ENCODE assay signal across 8 cellular contexts in genomic region chr16:11797957-11798299, GRCh38. TPM values are rescaled to one million over a fixed set of nuclear protein-coding genes. Genes with fewer than 3 reads are reported as not detected.
DNase-seq lines count a peak whose midpoint lies in the region; ATAC-seq and TF ChIP-seq lines count a peak whose summit lies in the region.

No MANE protein-coding gene starts in this region.

- H3K4me1 Mint-ChIP-seq in activated T-cell treated with anti-CD3 and anti-CD28 coated beads, Interleukin-2, amount 50 U/mL, for 24 hours (ENCODE audit: low read depth), result peaks cover 64% of the 10 kb centered on the region
- H3K4me1 Mint-ChIP-seq in natural killer cell treated with Interleukin-12 subunit alpha and Interleukin-12 subunit beta and Interleukin-15 and Interleukin-18, amount 100 ng/mL, for 72 hours (ENCODE audit: low read depth in 2 of 2), result peaks cover 57 to 66% of the 10 kb centered on the region in 2 donors

- ATAC-seq in natural killer cell treated with Interleukin-12 subunit alpha and Interleukin-12 subunit beta and Interleukin-15 and Interleukin-18, amount 100 ng/mL, for 72 hours, result no peak
- ATAC-seq in GM19023 (IDR thresholded peaks at IDR 0.05; ENCODE audit: unreplicated experiment) (no peak), HG03354 (IDR thresholded peaks at IDR 0.05; ENCODE audit: poor library complexity, severe bottlenecking, unreplicated experiment) (no peak)

- H3K9me3 Mint-ChIP-seq in activated T-cell treated with anti-CD3 and anti-CD28 coated beads, Interleukin-2, amount 50 U/mL, for 24 hours, result no peaks in the 10 kb centered on the region
- no peaks in the 10 kb centered on the region for H3K9me3 Mint-ChIP-seq in natural killer cell treated with Interleukin-12 subunit alpha and Interleukin-12 subunit beta and Interleukin-15 and Interleukin-18, amount 100 ng/mL, for 72 hours

- DNase-seq in activated T-cell treated with anti-CD3 and anti-CD28 coated beads, Interleukin-2, amount 50 U/mL, for 24 hours, result no peak
- no peak for DNase-seq in activated T-cell treated with anti-CD3 and anti-CD28 coated beads, Interleukin-2, amount 50 U/mL, for 1 hour
- peak; percentile 40 for DNase-seq in SK-N-DZ (ENCODE audit: low spot score)
- DNase-seq in epithelial cell of esophagus (ENCODE audit: low read depth), result no peak
- no peak for DNase-seq in natural killer cell treated with Interleukin-12 subunit alpha and Interleukin-12 subunit beta and Interleukin-15 and Interleukin-18, amount 100 ng/mL, for 72 hours (ENCODE audit: low spot score)
- no peak for DNase-seq in NCI-H1105 (lab: John Stamatoyannopoulos, UW)

- H3K27ac Mint-ChIP-seq in activated T-cell treated with anti-CD3 and anti-CD28 coated beads, Interleukin-2, amount 50 U/mL, for 24 hours, result peak overlapping the region; percentile 97
- H3K27ac Mint-ChIP-seq in natural killer cell treated with Interleukin-12 subunit alpha and Interleukin-12 subunit beta and Interleukin-15 and Interleukin-18, amount 100 ng/mL, for 72 hours, result peak overlapping the region; percentile 98 to 100

- no peaks in the 10 kb centered on the region for H3K27me3 Mint-ChIP-seq in activated T-cell treated with anti-CD3 and anti-CD28 coated beads, Interleukin-2, amount 50 U/mL, for 24 hours
- H3K27me3 Mint-ChIP-seq in natural killer cell treated with Interleukin-12 subunit alpha and Interleukin-12 subunit beta and Interleukin-15 and Interleukin-18, amount 100 ng/mL, for 72 hours, result no peaks in the 10 kb centered on the region

- peaks cover 46% of the 10 kb centered on the region for H3K36me3 Mint-ChIP-seq in activated T-cell treated with anti-CD3 and anti-CD28 coated beads, Interleukin-2, amount 50 U/mL, for 24 hours (ENCODE audit: low read depth)
- peaks cover 23% of the 10 kb centered on the region for H3K36me3 Mint-ChIP-seq in natural killer cell treated with Interleukin-12 subunit alpha and Interleukin-12 subunit beta and Interleukin-15 and Interleukin-18, amount 100 ng/mL, for 72 hours

- H3K4me3 ChIP-seq in epithelial cell of esophagus (ENCODE audit: low read length), result peak overlapping the region; percentile 52

- H3K4me3 Mint-ChIP-seq in activated T-cell treated with anti-CD3 and anti-CD28 coated beads, Interleukin-2, amount 50 U/mL, for 24 hours, result peak overlapping the region; percentile 84
- H3K4me3 Mint-ChIP-seq in natural killer cell treated with Interleukin-12 subunit alpha and Interleukin-12 subunit beta and Interleukin-15 and Interleukin-18, amount 100 ng/mL, for 72 hours, result peak overlapping the region; percentile 100

- TF ChIP-seq CTCF in epithelial cell of esophagus (IDR thresholded peaks at IDR 0.05; ENCODE audit: insufficient read depth, low read depth, low read length, missing control alignments), result no peak

RNA-seq across cellular contexts. Expression of gene ZC3H7A, which starts 0.9 kb away (rescaled TPM):
- 46.3 and 47.8 TPM in 2 replicates for polyA plus RNA-seq in SK-N-DZ (2014; cell fraction: cytosol; rRNA removed)
- 112 and 113 TPM in 2 replicates for polyA plus RNA-seq in SK-N-DZ (2014; cell fraction: nucleus; rRNA removed)
- 100 to 1,000 TPM; 114 to 136 TPM for total RNA-seq in natural killer cell treated with Interleukin-12 subunit alpha and Interleukin-12 subunit beta and Interleukin-15 and Interleukin-18, amount 100 ng/mL, for 72 hours

RNA-seq across cellular contexts. Expression of gene RSL1D1, which starts 53.4 kb away (rescaled TPM):
- polyA plus RNA-seq in SK-N-DZ (2014; cell fraction: cytosol; rRNA removed), result 293 and 391 TPM in 2 replicates
- polyA plus RNA-seq in SK-N-DZ (2014; cell fraction: nucleus; rRNA removed), result 77.1 and 100 TPM in 2 replicates
- 100 to 1,000 TPM; 175 to 205 TPM for total RNA-seq in natural killer cell treated with Interleukin-12 subunit alpha and Interleukin-12 subunit beta and Interleukin-15 and Interleukin-18, amount 100 ng/mL, for 72 hours

RNA-seq across cellular contexts. Expression of gene TXNDC11, which starts 55.3 kb away (rescaled TPM):
- 14.1 and 17.7 TPM in 2 replicates for polyA plus RNA-seq in SK-N-DZ (2014; cell fraction: cytosol; rRNA removed)
- polyA plus RNA-seq in SK-N-DZ (2014; cell fraction: nucleus; rRNA removed), result 12.7 and 12.9 TPM in 2 replicates
- total RNA-seq in natural killer cell treated with Interleukin-12 subunit alpha and Interleukin-12 subunit beta and Interleukin-15 and Interleukin-18, amount 100 ng/mL, for 72 hours, result 10 to 100 TPM; 62.4 to 73.2 TPM
